8 cellular contexts compared by ENCODE assay signal in the genomic region with DNA sequence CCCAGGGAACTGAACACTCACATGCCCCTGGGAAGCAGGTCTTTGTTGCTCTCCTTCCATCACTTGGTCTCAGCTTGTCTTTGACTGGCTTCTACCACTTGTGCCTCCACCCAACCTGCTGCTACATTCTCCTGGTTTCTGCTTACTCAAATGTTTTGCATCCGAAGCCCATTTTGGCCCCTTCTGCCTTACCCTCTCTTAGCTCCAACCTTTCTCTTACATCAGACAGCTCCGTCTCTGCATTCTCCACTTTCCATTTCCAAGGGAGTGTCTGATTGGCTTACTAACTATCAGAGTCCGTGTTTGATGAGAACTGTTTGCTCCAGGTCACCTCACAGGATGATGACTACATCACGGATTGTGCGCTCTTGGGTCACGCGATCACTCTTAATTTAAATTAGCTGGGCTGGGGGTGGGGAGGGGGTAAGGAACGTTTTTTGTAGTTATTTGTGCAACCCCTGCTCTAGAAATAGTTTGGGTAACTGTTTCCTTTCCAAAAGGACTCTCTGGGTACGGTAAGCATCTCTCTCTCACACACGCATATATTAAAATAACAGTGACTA. TPM values are rescaled to one million over a fixed set of nuclear protein-coding genes. Genes with fewer than 3 reads are reported as not detected.
A peak's percentile ranks its signal among the peaks of the same experiment; 100 is the strongest.
DNase-seq lines count a peak whose midpoint lies in the region; ATAC-seq lines count a peak whose summit lies in the region.

No MANE protein-coding gene starts in this region.

- ATAC-seq in GM21825 (IDR thresholded peaks at IDR 0.05; ENCODE audit: unreplicated experiment) (peak; percentile 36), esophagus mucosa (peak; percentile 30), GM19397 (IDR thresholded peaks at IDR 0.05; ENCODE audit: unreplicated experiment) (no peak)

- H3K9me3 ChIP-seq in BLaER1 treated with 17β-estradiol and CSF1 and Interleukin-3, amounts not matched to agents 10 nM and 100 nM (replicated peaks in 1 of 11): no peaks in the 10 kb centered on the region

- H3K4me3 ChIP-seq in BLaER1 treated with 17β-estradiol and CSF1 and Interleukin-3, amounts not matched to agents 10 nM and 100 nM: peak overlapping the region; percentile 81 to 99 (median 90)

- peak overlapping the region; percentile 88 to 99 (median 97) for H3K9ac ChIP-seq in BLaER1 treated with 17β-estradiol and CSF1 and Interleukin-3, amounts not matched to agents 10 nM and 100 nM

- H3K4me2 ChIP-seq in BLaER1 treated with 17β-estradiol and CSF1 and Interleukin-3, amounts not matched to agents 10 nM and 100 nM: peak overlapping the region; percentile 82 to 96 (median 92)

- H3K27ac ChIP-seq in BLaER1 treated with 17β-estradiol and CSF1 and Interleukin-3, amounts not matched to agents 10 nM and 100 nM: peak overlapping the region; percentile 90 to 99 (median 96)

- H4K20me1 ChIP-seq in BLaER1 treated with 17β-estradiol and CSF1 and Interleukin-3, amounts not matched to agents 10 nM and 100 nM: peaks cover 2 to 33% (median 14%) of the 10 kb centered on the region in 11 experiments; a peak in 17 of 22 replicates

- H3K36me3 ChIP-seq in BLaER1 treated with 17β-estradiol and CSF1 and Interleukin-3, amounts not matched to agents 10 nM and 100 nM: peaks cover 0 to 9% (median 3%) of the 10 kb centered on the region in 11 experiments; a peak in 11 of 22 replicates

- no peaks in the 10 kb centered on the region for H3K27me3 ChIP-seq in BLaER1 treated with 17β-estradiol and CSF1 and Interleukin-3, amounts not matched to agents 10 nM and 100 nM

- DNase-seq in NCI-H2196 (lab: John Stamatoyannopoulos, UW; ENCODE audit: unreplicated experiment) (peak; percentile 80), non-pigmented ciliary epithelial cell (ENCODE audit: low read depth) (peak; percentile 18), cerebellum (ENCODE audit: low spot score) (no peak)
- DNase-seq in activated CD4-positive, alpha-beta T cell treated with anti-CD3 and anti-CD28 coated beads, Interleukin-2, amount 50 U/mL, for 48 hours: peak; percentile 52 to 64

- peaks cover 33 to 53% (median 35%) of the 10 kb centered on the region in 10 experiments for H3K4me1 ChIP-seq in BLaER1 treated with 17β-estradiol and CSF1 and Interleukin-3, amounts not matched to agents 10 nM and 100 nM

RNA-seq across cellular contexts. Expression of a gene that starts 0.8 kb away (rescaled TPM):
- total RNA-seq in esophagus mucosa: 36.4 TPM
- 17.4 TPM for total RNA-seq in cerebellum

RNA-seq across cellular contexts. Expression of a gene that starts 39.6 kb away (rescaled TPM):
- 42.2 TPM for total RNA-seq in esophagus mucosa
- total RNA-seq in cerebellum: 103 TPM
